Comparison of ENCODE assay signal across 1 cellular context in the genomic region with DNA sequence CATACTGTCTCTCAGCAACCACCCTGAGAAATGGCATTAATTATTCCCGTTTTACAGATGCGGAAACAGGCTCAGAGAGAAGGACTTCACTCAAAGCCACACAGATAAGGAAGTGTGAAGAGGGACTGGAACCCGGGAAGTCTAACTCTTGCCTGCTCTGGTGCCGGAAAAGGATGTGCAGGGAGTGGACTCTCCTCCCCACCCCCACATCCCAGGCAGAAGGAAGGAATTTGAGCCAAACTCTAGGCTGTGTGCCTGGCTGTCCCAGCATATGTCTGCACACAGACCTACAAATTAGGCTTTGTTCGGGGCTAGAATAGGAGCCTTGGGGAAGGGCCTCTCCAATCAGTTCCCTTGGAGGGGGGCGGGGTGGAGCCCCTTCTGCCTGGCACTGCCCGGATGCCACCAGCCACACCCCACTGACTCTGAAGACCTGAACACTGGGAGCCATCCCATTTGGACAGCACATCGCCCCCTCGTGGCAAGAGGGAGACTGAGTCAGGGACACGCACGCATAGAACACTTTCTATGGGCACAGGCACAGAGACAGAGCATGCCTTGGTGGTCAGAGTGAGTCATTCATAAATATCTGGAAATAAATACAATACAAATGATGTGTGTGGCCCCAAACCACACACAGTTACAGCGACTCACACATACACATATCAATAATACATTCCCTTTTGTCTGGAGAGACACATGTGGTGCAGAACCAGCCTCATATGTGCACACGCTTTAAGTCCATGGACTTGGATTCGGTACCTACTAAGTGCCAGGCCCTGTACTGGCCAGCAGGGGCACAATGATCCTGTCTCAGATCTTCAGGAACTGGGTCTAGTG.
TF ChIP-seq lines count a peak whose summit lies in the region.

No MANE protein-coding gene starts in this region.

TF ChIP-seq in HepG2, 621 proteins besides CTCF, POLR2A, EP300 and RAD21 (continued from another document and continues in another):
- TF ChIP-seq, protein P1, sequence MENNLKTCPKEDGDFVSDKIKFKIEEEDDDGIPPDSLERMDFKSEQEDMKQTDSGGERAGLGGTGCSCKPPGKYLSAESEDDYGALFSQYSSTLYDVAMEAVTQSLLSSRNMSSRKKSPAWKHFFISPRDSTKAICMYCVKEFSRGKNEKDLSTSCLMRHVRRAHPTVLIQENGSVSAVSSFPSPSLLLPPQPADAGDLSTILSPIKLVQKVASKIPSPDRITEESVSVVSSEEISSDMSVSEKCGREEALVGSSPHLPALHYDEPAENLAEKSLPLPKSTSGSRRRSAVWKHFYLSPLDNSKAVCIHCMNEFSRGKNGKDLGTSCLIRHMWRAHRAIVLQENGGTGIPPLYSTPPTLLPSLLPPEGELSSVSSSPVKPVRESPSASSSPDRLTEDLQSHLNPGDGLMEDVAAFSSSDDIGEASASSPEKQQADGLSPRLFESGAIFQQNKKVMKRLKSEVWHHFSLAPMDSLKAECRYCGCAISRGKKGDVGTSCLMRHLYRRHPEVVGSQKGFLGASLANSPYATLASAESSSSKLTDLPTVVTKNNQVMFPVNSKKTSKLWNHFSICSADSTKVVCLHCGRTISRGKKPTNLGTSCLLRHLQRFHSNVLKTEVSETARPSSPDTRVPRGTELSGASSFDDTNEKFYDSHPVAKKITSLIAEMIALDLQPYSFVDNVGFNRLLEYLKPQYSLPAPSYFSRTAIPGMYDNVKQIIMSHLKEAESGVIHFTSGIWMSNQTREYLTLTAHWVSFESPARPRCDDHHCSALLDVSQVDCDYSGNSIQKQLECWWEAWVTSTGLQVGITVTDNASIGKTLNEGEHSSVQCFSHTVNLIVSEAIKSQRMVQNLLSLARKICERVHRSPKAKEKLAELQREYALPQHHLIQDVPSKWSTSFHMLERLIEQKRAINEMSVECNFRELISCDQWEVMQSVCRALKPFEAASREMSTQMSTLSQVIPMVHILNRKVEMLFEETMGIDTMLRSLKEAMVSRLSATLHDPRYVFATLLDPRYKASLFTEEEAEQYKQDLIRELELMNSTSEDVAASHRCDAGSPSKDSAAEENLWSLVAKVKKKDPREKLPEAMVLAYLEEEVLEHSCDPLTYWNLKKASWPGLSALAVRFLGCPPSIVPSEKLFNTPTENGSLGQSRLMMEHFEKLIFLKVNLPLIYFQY (CRISPR knock-in tag; IDR thresholded peaks at IDR 0.05; ENCODE audit: borderline replicate concordance) = 0 out of 2 replicates have a peak, but pooled peaks have one; percentile 10
- TF ChIP-seq, protein P2, sequence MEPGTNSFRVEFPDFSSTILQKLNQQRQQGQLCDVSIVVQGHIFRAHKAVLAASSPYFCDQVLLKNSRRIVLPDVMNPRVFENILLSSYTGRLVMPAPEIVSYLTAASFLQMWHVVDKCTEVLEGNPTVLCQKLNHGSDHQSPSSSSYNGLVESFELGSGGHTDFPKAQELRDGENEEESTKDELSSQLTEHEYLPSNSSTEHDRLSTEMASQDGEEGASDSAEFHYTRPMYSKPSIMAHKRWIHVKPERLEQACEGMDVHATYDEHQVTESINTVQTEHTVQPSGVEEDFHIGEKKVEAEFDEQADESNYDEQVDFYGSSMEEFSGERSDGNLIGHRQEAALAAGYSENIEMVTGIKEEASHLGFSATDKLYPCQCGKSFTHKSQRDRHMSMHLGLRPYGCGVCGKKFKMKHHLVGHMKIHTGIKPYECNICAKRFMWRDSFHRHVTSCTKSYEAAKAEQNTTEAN (CRISPR knock-in tag; conservative IDR thresholded peaks at IDR 0.05) = no peak
- TF ChIP-seq, protein P3, sequence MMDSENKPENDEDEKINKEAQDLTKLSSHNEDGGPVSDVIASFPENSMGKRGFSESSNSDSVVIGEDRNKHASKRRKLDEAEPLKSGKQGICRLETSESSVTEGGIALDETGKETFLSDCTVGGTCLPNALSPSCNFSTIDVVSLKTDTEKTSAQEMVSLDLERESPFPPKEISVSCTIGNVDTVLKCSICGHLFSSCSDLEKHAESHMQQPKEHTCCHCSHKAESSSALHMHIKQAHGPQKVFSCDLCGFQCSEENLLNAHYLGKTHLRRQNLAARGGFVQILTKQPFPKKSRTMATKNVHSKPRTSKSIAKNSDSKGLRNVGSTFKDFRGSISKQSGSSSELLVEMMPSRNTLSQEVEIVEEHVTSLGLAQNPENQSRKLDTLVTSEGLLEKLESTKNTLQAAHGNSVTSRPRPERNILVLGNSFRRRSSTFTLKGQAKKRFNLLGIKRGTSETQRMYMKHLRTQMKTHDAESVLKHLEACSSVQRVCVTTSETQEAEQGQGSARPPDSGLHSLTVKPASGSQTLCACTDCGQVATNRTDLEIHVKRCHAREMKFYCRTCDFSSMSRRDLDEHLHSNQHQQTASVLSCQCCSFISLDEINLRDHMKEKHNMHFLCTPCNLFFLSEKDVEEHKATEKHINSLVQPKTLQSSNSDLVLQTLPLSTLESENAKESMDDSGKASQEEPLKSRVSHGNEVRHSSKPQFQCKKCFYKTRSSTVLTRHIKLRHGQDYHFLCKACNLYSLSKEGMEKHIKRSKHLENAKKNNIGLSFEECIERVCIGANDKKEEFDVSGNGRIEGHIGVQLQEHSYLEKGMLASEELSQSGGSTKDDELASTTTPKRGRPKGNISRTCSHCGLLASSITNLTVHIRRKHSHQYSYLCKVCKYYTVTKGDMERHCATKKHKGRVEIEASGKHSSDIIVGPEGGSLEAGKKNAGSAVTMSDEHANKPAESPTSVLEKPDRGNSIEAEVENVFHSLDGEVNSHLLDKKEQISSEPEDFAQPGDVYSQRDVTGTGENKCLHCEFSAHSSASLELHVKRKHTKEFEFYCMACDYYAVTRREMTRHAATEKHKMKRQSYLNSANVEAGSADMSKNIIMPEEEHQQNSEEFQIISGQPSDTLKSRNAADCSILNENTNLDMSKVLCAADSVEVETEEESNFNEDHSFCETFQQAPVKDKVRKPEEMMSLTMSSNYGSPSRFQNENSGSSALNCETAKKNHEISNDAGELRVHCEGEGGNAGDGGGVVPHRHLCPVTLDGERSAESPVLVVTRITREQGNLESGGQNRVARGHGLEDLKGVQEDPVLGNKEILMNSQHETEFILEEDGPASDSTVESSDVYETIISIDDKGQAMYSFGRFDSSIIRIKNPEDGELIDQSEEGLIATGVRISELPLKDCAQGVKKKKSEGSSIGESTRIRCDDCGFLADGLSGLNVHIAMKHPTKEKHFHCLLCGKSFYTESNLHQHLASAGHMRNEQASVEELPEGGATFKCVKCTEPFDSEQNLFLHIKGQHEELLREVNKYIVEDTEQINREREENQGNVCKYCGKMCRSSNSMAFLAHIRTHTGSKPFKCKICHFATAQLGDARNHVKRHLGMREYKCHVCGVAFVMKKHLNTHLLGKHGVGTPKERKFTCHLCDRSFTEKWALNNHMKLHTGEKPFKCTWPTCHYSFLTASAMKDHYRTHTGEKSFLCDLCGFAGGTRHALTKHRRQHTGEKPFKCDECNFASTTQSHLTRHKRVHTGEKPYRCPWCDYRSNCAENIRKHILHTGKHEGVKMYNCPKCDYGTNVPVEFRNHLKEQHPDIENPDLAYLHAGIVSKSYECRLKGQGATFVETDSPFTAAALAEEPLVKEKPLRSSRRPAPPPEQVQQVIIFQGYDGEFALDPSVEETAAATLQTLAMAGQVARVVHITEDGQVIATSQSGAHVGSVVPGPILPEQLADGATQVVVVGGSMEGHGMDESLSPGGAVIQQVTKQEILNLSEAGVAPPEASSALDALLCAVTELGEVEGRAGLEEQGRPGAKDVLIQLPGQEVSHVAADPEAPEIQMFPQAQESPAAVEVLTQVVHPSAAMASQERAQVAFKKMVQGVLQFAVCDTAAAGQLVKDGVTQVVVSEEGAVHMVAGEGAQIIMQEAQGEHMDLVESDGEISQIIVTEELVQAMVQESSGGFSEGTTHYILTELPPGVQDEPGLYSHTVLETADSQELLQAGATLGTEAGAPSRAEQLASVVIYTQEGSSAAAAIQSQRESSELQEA (CRISPR knock-in tag; IDR thresholded peaks at IDR 0.05; ENCODE audit: not compliant biosample characterization) = no peak
- TF ChIP-seq KAT8 (CRISPR knock-in tag; IDR thresholded peaks at IDR 0.05) (peak; percentile 27; the same call in 1 of the 2 replicates), TBX2 (CRISPR knock-in tag; IDR thresholded peaks at IDR 0.05; ENCODE audit: borderline replicate concordance) (peak; percentile 43; the same call in 1 of the 2 replicates), SMYD3 (CRISPR knock-in tag; IDR thresholded peaks at IDR 0.05) (no peak), ZNF335 (CRISPR knock-in tag; IDR thresholded peaks at IDR 0.05) (0 out of 2 replicates have a peak, but pooled peaks have one; percentile 32), ZNF136 (CRISPR knock-in tag; IDR thresholded peaks at IDR 0.05; ENCODE audit: low read depth) (peak; percentile 64; the same call in 1 of the 2 replicates), ZNF563 (CRISPR knock-in tag; IDR thresholded peaks at IDR 0.05) (0 out of 2 replicates have a peak, but pooled peaks have one; percentile 51), MXI1 (IDR thresholded peaks at IDR 0.05; ENCODE audit: borderline replicate concordance, low read depth, low read length) (peak; percentile 39; the same call in 1 of the 3 replicates), CBX5 (CRISPR knock-in tag; IDR thresholded peaks at IDR 0.05; ENCODE audit: borderline replicate concordance) (0 out of 2 replicates have a peak, but pooled peaks have one; percentile 13), ZFAT (CRISPR knock-in tag; conservative IDR thresholded peaks at IDR 0.05) (no peak), ZKSCAN8 (CRISPR knock-in tag; IDR thresholded peaks at IDR 0.05; ENCODE audit: borderline replicate concordance) (no peak)
- TF ChIP-seq, protein P4, sequence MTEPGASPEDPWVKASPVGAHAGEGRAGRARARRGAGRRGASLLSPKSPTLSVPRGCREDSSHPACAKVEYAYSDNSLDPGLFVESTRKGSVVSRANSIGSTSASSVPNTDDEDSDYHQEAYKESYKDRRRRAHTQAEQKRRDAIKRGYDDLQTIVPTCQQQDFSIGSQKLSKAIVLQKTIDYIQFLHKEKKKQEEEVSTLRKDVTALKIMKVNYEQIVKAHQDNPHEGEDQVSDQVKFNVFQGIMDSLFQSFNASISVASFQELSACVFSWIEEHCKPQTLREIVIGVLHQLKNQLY (CRISPR knock-in tag; IDR thresholded peaks at IDR 0.05) = no peak
- TF ChIP-seq, protein P5, sequence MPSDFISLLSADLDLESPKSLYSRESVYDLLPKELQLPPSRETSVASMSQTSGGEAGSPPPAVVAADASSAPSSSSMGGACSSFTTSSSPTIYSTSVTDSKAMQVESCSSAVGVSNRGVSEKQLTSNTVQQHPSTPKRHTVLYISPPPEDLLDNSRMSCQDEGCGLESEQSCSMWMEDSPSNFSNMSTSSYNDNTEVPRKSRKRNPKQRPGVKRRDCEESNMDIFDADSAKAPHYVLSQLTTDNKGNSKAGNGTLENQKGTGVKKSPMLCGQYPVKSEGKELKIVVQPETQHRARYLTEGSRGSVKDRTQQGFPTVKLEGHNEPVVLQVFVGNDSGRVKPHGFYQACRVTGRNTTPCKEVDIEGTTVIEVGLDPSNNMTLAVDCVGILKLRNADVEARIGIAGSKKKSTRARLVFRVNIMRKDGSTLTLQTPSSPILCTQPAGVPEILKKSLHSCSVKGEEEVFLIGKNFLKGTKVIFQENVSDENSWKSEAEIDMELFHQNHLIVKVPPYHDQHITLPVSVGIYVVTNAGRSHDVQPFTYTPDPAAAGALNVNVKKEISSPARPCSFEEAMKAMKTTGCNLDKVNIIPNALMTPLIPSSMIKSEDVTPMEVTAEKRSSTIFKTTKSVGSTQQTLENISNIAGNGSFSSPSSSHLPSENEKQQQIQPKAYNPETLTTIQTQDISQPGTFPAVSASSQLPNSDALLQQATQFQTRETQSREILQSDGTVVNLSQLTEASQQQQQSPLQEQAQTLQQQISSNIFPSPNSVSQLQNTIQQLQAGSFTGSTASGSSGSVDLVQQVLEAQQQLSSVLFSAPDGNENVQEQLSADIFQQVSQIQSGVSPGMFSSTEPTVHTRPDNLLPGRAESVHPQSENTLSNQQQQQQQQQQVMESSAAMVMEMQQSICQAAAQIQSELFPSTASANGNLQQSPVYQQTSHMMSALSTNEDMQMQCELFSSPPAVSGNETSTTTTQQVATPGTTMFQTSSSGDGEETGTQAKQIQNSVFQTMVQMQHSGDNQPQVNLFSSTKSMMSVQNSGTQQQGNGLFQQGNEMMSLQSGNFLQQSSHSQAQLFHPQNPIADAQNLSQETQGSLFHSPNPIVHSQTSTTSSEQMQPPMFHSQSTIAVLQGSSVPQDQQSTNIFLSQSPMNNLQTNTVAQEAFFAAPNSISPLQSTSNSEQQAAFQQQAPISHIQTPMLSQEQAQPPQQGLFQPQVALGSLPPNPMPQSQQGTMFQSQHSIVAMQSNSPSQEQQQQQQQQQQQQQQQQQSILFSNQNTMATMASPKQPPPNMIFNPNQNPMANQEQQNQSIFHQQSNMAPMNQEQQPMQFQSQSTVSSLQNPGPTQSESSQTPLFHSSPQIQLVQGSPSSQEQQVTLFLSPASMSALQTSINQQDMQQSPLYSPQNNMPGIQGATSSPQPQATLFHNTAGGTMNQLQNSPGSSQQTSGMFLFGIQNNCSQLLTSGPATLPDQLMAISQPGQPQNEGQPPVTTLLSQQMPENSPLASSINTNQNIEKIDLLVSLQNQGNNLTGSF (CRISPR knock-in tag; IDR thresholded peaks at IDR 0.05) = no peak
- TF ChIP-seq, protein P6, sequence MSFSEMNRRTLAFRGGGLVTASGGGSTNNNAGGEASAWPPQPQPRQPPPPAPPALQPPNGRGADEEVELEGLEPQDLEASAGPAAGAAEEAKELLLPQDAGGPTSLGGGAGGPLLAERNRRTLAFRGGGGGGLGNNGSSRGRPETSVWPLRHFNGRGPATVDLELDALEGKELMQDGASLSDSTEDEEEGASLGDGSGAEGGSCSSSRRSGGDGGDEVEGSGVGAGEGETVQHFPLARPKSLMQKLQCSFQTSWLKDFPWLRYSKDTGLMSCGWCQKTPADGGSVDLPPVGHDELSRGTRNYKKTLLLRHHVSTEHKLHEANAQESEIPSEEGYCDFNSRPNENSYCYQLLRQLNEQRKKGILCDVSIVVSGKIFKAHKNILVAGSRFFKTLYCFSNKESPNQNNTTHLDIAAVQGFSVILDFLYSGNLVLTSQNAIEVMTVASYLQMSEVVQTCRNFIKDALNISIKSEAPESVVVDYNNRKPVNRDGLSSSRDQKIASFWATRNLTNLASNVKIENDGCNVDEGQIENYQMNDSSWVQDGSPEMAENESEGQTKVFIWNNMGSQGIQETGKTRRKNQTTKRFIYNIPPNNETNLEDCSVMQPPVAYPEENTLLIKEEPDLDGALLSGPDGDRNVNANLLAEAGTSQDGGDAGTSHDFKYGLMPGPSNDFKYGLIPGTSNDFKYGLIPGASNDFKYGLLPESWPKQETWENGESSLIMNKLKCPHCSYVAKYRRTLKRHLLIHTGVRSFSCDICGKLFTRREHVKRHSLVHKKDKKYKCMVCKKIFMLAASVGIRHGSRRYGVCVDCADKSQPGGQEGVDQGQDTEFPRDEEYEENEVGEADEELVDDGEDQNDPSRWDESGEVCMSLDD (CRISPR knock-in tag; IDR thresholded peaks at IDR 0.05; ENCODE audit: borderline replicate concordance) = no peak
- TF ChIP-seq, protein P7, sequence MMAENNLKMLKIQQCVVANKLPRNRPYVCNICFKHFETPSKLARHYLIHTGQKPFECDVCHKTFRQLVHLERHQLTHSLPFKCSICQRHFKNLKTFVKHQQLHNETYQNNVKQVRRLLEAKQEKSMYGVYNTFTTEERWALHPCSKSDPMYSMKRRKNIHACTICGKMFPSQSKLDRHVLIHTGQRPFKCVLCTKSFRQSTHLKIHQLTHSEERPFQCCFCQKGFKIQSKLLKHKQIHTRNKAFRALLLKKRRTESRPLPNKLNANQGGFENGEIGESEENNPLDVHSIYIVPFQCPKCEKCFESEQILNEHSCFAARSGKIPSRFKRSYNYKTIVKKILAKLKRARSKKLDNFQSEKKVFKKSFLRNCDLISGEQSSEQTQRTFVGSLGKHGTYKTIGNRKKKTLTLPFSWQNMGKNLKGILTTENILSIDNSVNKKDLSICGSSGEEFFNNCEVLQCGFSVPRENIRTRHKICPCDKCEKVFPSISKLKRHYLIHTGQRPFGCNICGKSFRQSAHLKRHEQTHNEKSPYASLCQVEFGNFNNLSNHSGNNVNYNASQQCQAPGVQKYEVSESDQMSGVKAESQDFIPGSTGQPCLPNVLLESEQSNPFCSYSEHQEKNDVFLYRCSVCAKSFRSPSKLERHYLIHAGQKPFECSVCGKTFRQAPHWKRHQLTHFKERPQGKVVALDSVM (CRISPR knock-in tag; IDR thresholded peaks at IDR 0.05) = no peak
